Comparison of ENCODE assay signal across 1 cellular context in genomic region chr4:38681283-38682066, GRCh38.
TF ChIP-seq lines count a peak whose summit lies in the region.

No MANE protein-coding gene starts in this region.

TF ChIP-seq in K562, 482 proteins besides CTCF, POLR2A, EP300 and RAD21:
- TF ChIP-seq RBM25 (IDR thresholded peaks at IDR 0.05; ENCODE audit: low read depth, low read length, severe bottlenecking) (no peak), WHSC1 (IDR thresholded peaks at IDR 0.05; ENCODE audit: low read length) (no peak), FOS (IDR thresholded peaks at IDR 0.05; ENCODE audit: extremely low read depth, insufficient read length) (no peak), SREBF2 (CRISPR knock-in tag; IDR thresholded peaks at IDR 0.05) (no peak), HINFP (tag; conservative IDR thresholded peaks at IDR 0.05; ENCODE audit: low read depth) (no peak), BRCA1 (IDR thresholded peaks at IDR 0.05) (no peak), BRCA1 (CRISPR knock-in tag; IDR thresholded peaks at IDR 0.05) (no peak), ZNF263 (CRISPR knock-in tag; IDR thresholded peaks at IDR 0.05; ENCODE audit: borderline replicate concordance) (no peak), ZKSCAN3 (CRISPR knock-in tag; IDR thresholded peaks at IDR 0.05) (no peak), SRSF9 (IDR thresholded peaks at IDR 0.05; ENCODE audit: borderline replicate concordance, low read depth, low read length) (no peak), THRB (CRISPR knock-in tag; conservative IDR thresholded peaks at IDR 0.05) (no peak)
